10 cellular contexts compared by ENCODE assay signal in the genomic region with DNA sequence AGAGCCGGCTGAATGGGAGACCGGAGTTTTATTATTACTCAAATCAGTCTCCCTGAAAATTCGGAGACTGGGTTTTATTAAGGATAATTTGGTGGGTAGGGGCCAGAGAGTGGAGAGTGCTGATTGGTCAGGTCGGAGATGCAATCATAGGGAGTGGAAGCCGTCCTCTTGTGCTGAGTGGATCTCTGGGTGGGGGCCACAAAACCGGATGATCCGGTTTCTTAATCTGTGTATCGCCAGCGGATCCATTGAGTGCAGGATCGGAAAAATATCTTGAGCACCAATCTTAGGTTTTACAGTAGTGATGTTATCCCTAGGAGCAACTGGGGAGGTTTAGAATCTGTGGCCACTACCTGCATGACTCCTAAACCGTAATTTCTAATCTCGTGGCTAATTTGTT. TPM values are rescaled to one million over a fixed set of nuclear protein-coding genes. Genes with fewer than 3 reads are reported as not detected.
DNase-seq lines count a peak whose midpoint lies in the region; ATAC-seq and TF ChIP-seq lines count a peak whose summit lies in the region.
"Had no signal": no experiment of that assay in that cellular context is flagged by ENCODE, and none has a peak within 500 bp of the region (broad histone marks: within the 10 kb centered on the region; RNA-seq: fewer than 3 reads in every experiment).

No MANE protein-coding gene starts in this region.

- H3K4me1 ChIP-seq in CD4-positive, alpha-beta memory T cell (ENCODE audit: insufficient read depth, low read length), result peaks cover 14% of the 10 kb centered on the region
- H3K4me1 ChIP-seq in mesendoderm (ENCODE audit: control insufficient read depth, low read depth, low read length), result peaks cover 5% of the 10 kb centered on the region

- H3K79me2 ChIP-seq in mesendoderm (ENCODE audit: control insufficient read depth, insufficient read depth, low read length), result peaks cover 8% of the 10 kb centered on the region

- no peak overlapping the region for H3K4me3 ChIP-seq in CD4-positive, alpha-beta memory T cell (ENCODE audit: low read length in 2 of 2)
- H3K4me3 ChIP-seq in mesendoderm (ENCODE audit: low read length), result no peak overlapping the region

- H3K4me2 ChIP-seq in mesendoderm (ENCODE audit: low read length), result no peak overlapping the region

- H4K5ac ChIP-seq in mesendoderm (ENCODE audit: low read length), result no peak overlapping the region

- H3K9me3 ChIP-seq in CD4-positive, alpha-beta memory T cell (ENCODE audit: control insufficient read depth in 1 of 2, low read length in 2 of 2), result no peaks in the 10 kb centered on the region

- H3K27ac ChIP-seq in CD4-positive, alpha-beta memory T cell (ENCODE audit: low read depth, low read length), result no peak overlapping the region
- H3K27ac ChIP-seq in mesendoderm (ENCODE audit: low read depth, low read length), result no peak overlapping the region

- no peak overlapping the region for H3K56ac ChIP-seq in mesendoderm (ENCODE audit: low read length)

- H3K9ac ChIP-seq in mesendoderm (ENCODE audit: low read length), result no peak overlapping the region

- POLR2A ChIA-PET in CD4-positive, alpha-beta memory T cell (lab: Charles Lee; ENCODE audit: partially characterized antibody), result interaction anchor here (1.7 kb wide), 1 partner anchor 28 kb away, joined by 11 read pairs; the partner anchor contains the start of gene THOC5
- POLR2A ChIA-PET in activated CD4-positive, alpha-beta memory T cell treated with anti-CD3 and anti-CD28 coated beads for 36 hours (lab: Charles Lee), result no interaction called here

- no peak for DNase-seq in CD4-positive, alpha-beta memory T cell
- DNase-seq in HFFc6 (no peak), mesendoderm (no peak), Right ventricle myocardium inferior (ENCODE audit: missing footprints) (no peak), OCI-M2 (lab: John Stamatoyannopoulos, UW; ENCODE audit: unreplicated experiment) (no peak), ecto neural progenitor cell (ENCODE audit: low spot score) (no peak)
- DNase-seq in activated CD4-positive, alpha-beta memory T cell treated with anti-CD3 and anti-CD28 coated beads for 36 hours, result no peak
- DNase-seq in NK-92 treated with Interleukin-12 subunit alpha and Interleukin-12 subunit beta, amount 100 ng/mL, for 24 hours (lab: John Stamatoyannopoulos, UW), result no peak
- DNase-seq: activated CD4-positive, CD25-positive, alpha-beta regulatory T cell treated with anti-CD3 and anti-CD28 coated beads, Interleukin-2, amount 50 U/mL, for 72 hours; erythroblast had no signal

- H3K79me1 ChIP-seq in mesendoderm (ENCODE audit: low read length), result peaks cover 4% of the 10 kb centered on the region

- WGBS in mesendoderm (ENCODE audit: extremely low coverage, insufficient coverage, low lambda C conversion rate), result no CpG with 5 or more reads among the region's 12 CpGs

- peaks cover 0 to 2% of the 10 kb centered on the region in 2 donors for H3K36me3 Mint-ChIP-seq in CD4-positive, alpha-beta memory T cell
- H3K36me3 Mint-ChIP-seq in HFFc6 (ENCODE audit: low read depth), result no peaks in the 10 kb centered on the region
- no peaks in the 10 kb centered on the region for H3K36me3 Mint-ChIP-seq in activated CD4-positive, alpha-beta memory T cell treated with anti-CD3 and anti-CD28 coated beads for 36 hours

- no peaks in the 10 kb centered on the region for H3K9me3 Mint-ChIP-seq in CD4-positive, alpha-beta memory T cell
- H3K9me3 Mint-ChIP-seq in HFFc6, result no peaks in the 10 kb centered on the region
- H3K9me3 Mint-ChIP-seq in activated CD4-positive, alpha-beta memory T cell treated with anti-CD3 and anti-CD28 coated beads for 36 hours, result no peaks in the 10 kb centered on the region

- no peak overlapping the region for H3K18ac ChIP-seq in mesendoderm (ENCODE audit: low read length)

- H3K4me1 Mint-ChIP-seq in CD4-positive, alpha-beta memory T cell, result peaks cover 5 to 26% (median 14%) of the 10 kb centered on the region in 4 donors
- peaks cover 10% of the 10 kb centered on the region for H3K4me1 Mint-ChIP-seq in HFFc6 (ENCODE audit: low read depth)
- peaks cover 13% of the 10 kb centered on the region for H3K4me1 Mint-ChIP-seq in activated CD4-positive, alpha-beta memory T cell treated with anti-CD3 and anti-CD28 coated beads for 36 hours (ENCODE audit: low read depth)

- H3K36me3 ChIP-seq in CD4-positive, alpha-beta memory T cell (ENCODE audit: insufficient read depth, low read length), result no peaks in the 10 kb centered on the region
- no peaks in the 10 kb centered on the region for H3K36me3 ChIP-seq in mesendoderm (ENCODE audit: control insufficient read depth, insufficient read depth, low read length)

- H2BK120ac ChIP-seq in mesendoderm (ENCODE audit: low read depth, low read length), result peak overlapping the region; percentile 18

- no peaks in the 10 kb centered on the region for H3K27me3 Mint-ChIP-seq in CD4-positive, alpha-beta memory T cell
- H3K27me3 Mint-ChIP-seq in HFFc6 (ENCODE audit: insufficient read depth), result no peaks in the 10 kb centered on the region
- H3K27me3 Mint-ChIP-seq in activated CD4-positive, alpha-beta memory T cell treated with anti-CD3 and anti-CD28 coated beads for 36 hours, result no peaks in the 10 kb centered on the region

- no peaks in the 10 kb centered on the region for H3K27me3 ChIP-seq in CD4-positive, alpha-beta memory T cell (ENCODE audit: insufficient read depth, low read length)
- H3K27me3 ChIP-seq in mesendoderm (ENCODE audit: insufficient read depth, low read length, poor library complexity), result no peaks in the 10 kb centered on the region

- H4K8ac ChIP-seq in mesendoderm (ENCODE audit: low read depth, low read length), result no peak overlapping the region

- H3K23ac ChIP-seq in mesendoderm (ENCODE audit: low read length), result no peak overlapping the region

- intact Hi-C loops in CD4-positive, alpha-beta memory T cell (cut with micrococcal nuclease), result loop anchor here (1.0 to 2.0 kb wide), 3 partner anchors 22 to 257 kb away; partner anchors contain the start of genes ASCC2, NF2 and THOC5
- intact Hi-C loops in activated CD4-positive, alpha-beta memory T cell treated with anti-CD3 and anti-CD28 coated beads for 36 hours (cut with micrococcal nuclease), result loop anchor here (1.0 to 2.0 kb wide), 3 partner anchors 22 to 186 kb away; partner anchors contain the start of genes NF2, UQCR10 and ZMAT5
- intact Hi-C loops in Right ventricle myocardium inferior (cut with DNase I), result no loop called here

- no peak overlapping the region for H2BK15ac ChIP-seq in mesendoderm (replicated peaks; ENCODE audit: low read depth)

- peak overlapping the region; percentile 93 to 97 (median 96) for H3K4me3 Mint-ChIP-seq in CD4-positive, alpha-beta memory T cell
- peak overlapping the region; percentile 94 for H3K4me3 Mint-ChIP-seq in HFFc6
- peak overlapping the region; percentile 85 for H3K4me3 Mint-ChIP-seq in activated CD4-positive, alpha-beta memory T cell treated with anti-CD3 and anti-CD28 coated beads for 36 hours

- CTCF ChIA-PET in CD4-positive, alpha-beta memory T cell (lab: Charles Lee; ENCODE audit: partially characterized antibody), result interaction anchor here (0.6 to 0.7 kb wide), 2 partner anchors 15 to 23 kb away, joined by 3 to 4 read pairs; no protein-coding TSS in a partner anchor
- CTCF ChIA-PET in activated CD4-positive, alpha-beta memory T cell treated with anti-CD3 and anti-CD28 coated beads for 36 hours (lab: Charles Lee), result no interaction called here

- no peak overlapping the region for H3K4ac ChIP-seq in mesendoderm (ENCODE audit: low read depth, low read length)

- no peak for ATAC-seq in Right ventricle myocardium inferior

- H3K27ac Mint-ChIP-seq in CD4-positive, alpha-beta memory T cell, result peak overlapping the region in 6 of 7 donors; percentile 61 to 95 (median 82)
- no peak overlapping the region for H3K27ac Mint-ChIP-seq in HFFc6
- peak overlapping the region; percentile 70 for H3K27ac Mint-ChIP-seq in activated CD4-positive, alpha-beta memory T cell treated with anti-CD3 and anti-CD28 coated beads for 36 hours

- no peak for TF ChIP-seq CTCF in HFFc6 (IDR thresholded peaks at IDR 0.05)

- H2AK5ac ChIP-seq in mesendoderm (ENCODE audit: low read length), result no peak overlapping the region

- no peak overlapping the region for H2BK5ac ChIP-seq in mesendoderm (ENCODE audit: low read length)

RNA-seq across cellular contexts. Expression of gene NIPSNAP1, which starts 0.9 kb away (rescaled TPM):
- total RNA-seq in CD4-positive, alpha-beta memory T cell, result 10 to 100 TPM; 31.7 to 36.3 TPM
- 10 to 100 TPM; 48.4 to 56.3 TPM for polyA plus RNA-seq in CD4-positive, alpha-beta memory T cell
- total RNA-seq in HFFc6 (2021; fragmentation: NEBNext Ultra II Directional; extraction: Animal tissue kit (Norgen Biotek cat#: 25700)), result 10 to 100 TPM; 51.5 to 77.5 (median 70.4) TPM
- 10 to 100 TPM; 60.9 to 63.2 TPM for total RNA-seq in activated CD4-positive, alpha-beta memory T cell treated with anti-CD3 and anti-CD28 coated beads for 36 hours
- polyA plus RNA-seq in mesendoderm (2013, experiment 1 of 2), result 75.5 TPM
- 78.1 TPM for polyA plus RNA-seq in mesendoderm (2013, experiment 2 of 2)
- 15.1 TPM for total RNA-seq in Right ventricle myocardium inferior

RNA-seq across cellular contexts. Expression of gene NF2, which starts 21.6 kb away (rescaled TPM):
- 10 to 100 TPM; 28.3 to 31.4 TPM for total RNA-seq in CD4-positive, alpha-beta memory T cell
- polyA plus RNA-seq in CD4-positive, alpha-beta memory T cell, result 10 to 100 TPM; 11.7 to 20.0 TPM
- total RNA-seq in HFFc6 (2021; fragmentation: NEBNext Ultra II Directional; extraction: Animal tissue kit (Norgen Biotek cat#: 25700)), result 100 to 1,000 TPM; 161 to 184 (median 176) TPM
- total RNA-seq in activated CD4-positive, alpha-beta memory T cell treated with anti-CD3 and anti-CD28 coated beads for 36 hours, result 10 to 100 TPM; 40.4 to 44.2 TPM
- polyA plus RNA-seq in mesendoderm (2013, experiment 1 of 2), result 13.7 TPM
- polyA plus RNA-seq in mesendoderm (2013, experiment 2 of 2), result 13.6 TPM
- total RNA-seq in Right ventricle myocardium inferior, result 49.0 TPM

RNA-seq across cellular contexts. Expression of gene THOC5, which starts 28.2 kb away (rescaled TPM):
- total RNA-seq in CD4-positive, alpha-beta memory T cell, result 10 to 100 TPM; 57.6 to 57.7 TPM
- polyA plus RNA-seq in CD4-positive, alpha-beta memory T cell, result 10 to 100 TPM; 24.6 to 27.5 TPM
- total RNA-seq in HFFc6 (2021; fragmentation: NEBNext Ultra II Directional; extraction: Animal tissue kit (Norgen Biotek cat#: 25700)), result 10 to 100 TPM; 50.9 to 55.4 (median 53.0) TPM
- 10 to 100 TPM; 52.0 to 54.6 TPM for total RNA-seq in activated CD4-positive, alpha-beta memory T cell treated with anti-CD3 and anti-CD28 coated beads for 36 hours
- 32.7 TPM for polyA plus RNA-seq in mesendoderm (2013, experiment 1 of 2)
- 31.6 TPM for polyA plus RNA-seq in mesendoderm (2013, experiment 2 of 2)
- 46.5 TPM for total RNA-seq in Right ventricle myocardium inferior
